Comparison of ENCODE assay signal across 1 cellular context in genomic region chr4:6955261-6955911, GRCh38.
TF ChIP-seq lines count a peak whose summit lies in the region.

No MANE protein-coding gene starts in this region.

TF ChIP-seq in IMR-90, 13 proteins besides CTCF, POLR2A, EP300 and RAD21 (continued from another document):
- TF ChIP-seq MAZ (IDR thresholded peaks at IDR 0.05; ENCODE audit: borderline replicate concordance, low read depth, low read length) = no peak
- TF ChIP-seq, protein P1, sequence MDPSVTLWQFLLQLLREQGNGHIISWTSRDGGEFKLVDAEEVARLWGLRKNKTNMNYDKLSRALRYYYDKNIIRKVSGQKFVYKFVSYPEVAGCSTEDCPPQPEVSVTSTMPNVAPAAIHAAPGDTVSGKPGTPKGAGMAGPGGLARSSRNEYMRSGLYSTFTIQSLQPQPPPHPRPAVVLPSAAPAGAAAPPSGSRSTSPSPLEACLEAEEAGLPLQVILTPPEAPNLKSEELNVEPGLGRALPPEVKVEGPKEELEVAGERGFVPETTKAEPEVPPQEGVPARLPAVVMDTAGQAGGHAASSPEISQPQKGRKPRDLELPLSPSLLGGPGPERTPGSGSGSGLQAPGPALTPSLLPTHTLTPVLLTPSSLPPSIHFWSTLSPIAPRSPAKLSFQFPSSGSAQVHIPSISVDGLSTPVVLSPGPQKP (IDR thresholded peaks at IDR 0.05; ENCODE audit: borderline replicate concordance, low read depth, low read length) = no peak
